Comparison of ENCODE assay signal across 18 cellular contexts in genomic region chr2:196959291-196959690, GRCh38. TPM values are rescaled to one million over a fixed set of nuclear protein-coding genes. Genes with fewer than 3 reads are reported as not detected.
DNase-seq lines count a peak whose midpoint lies in the region; ATAC-seq and TF ChIP-seq lines count a peak whose summit lies in the region.
"Had no signal": no experiment of that assay in that cellular context is flagged by ENCODE, and none has a peak within 500 bp of the region (broad histone marks: within the 10 kb centered on the region; RNA-seq: fewer than 3 reads in every experiment).

No MANE protein-coding gene starts in this region.

- H3K4me1 ChIP-seq in lower lobe of right lung: peaks cover 5% of the 10 kb centered on the region
- peaks cover 5% of the 10 kb centered on the region for H3K4me1 ChIP-seq in upper lobe of right lung
- H3K4me1 ChIP-seq: BLaER1 had no signal

- no peaks in the 10 kb centered on the region for H3K9me3 ChIP-seq in lower lobe of right lung
- H3K9me3 ChIP-seq in upper lobe of right lung: no peaks in the 10 kb centered on the region
- H3K9me3 ChIP-seq: BLaER1 had no signal

- ATAC-seq in natural killer cell treated with Interleukin-12 subunit alpha and Interleukin-12 subunit beta and Interleukin-15 and Interleukin-18, amount 100 ng/mL, for 72 hours: no peak
- no peak for ATAC-seq in natural killer cell
- ATAC-seq in lower lobe of right lung: peak; percentile 50 to 57
- ATAC-seq in upper lobe of right lung: peak; percentile 62
- ATAC-seq in GM19455 (IDR thresholded peaks at IDR 0.05; ENCODE audit: unreplicated experiment): no peak
- ATAC-seq: CD8-positive, alpha-beta T cell; GM12878 had no signal

- peak overlapping the region; percentile 16 to 37 for H3K27ac Mint-ChIP-seq in natural killer cell treated with Interleukin-12 subunit alpha and Interleukin-12 subunit beta and Interleukin-15 and Interleukin-18, amount 100 ng/mL, for 72 hours
- H3K27ac Mint-ChIP-seq in natural killer cell: no peak overlapping the region
- H3K27ac Mint-ChIP-seq in nephron progenitor cell: peak overlapping the region; percentile 16
- H3K27ac Mint-ChIP-seq: CD8-positive, alpha-beta T cell had no signal

- H3K36me3 Mint-ChIP-seq in natural killer cell treated with Interleukin-12 subunit alpha and Interleukin-12 subunit beta and Interleukin-15 and Interleukin-18, amount 100 ng/mL, for 72 hours: peaks cover 11% of the 10 kb centered on the region
- H3K36me3 Mint-ChIP-seq in natural killer cell (no peaks in the 10 kb centered on the region), nephron progenitor cell (ENCODE audit: low read depth) (no peaks in the 10 kb centered on the region)

- no peaks in the 10 kb centered on the region for H3K27me3 Mint-ChIP-seq in natural killer cell treated with Interleukin-12 subunit alpha and Interleukin-12 subunit beta and Interleukin-15 and Interleukin-18, amount 100 ng/mL, for 72 hours
- H3K27me3 Mint-ChIP-seq in natural killer cell (ENCODE audit: low read depth in 2 of 2) (peaks cover 0 to 5% of the 10 kb centered on the region in 2 donors), nephron progenitor cell (ENCODE audit: low read depth, poor library complexity) (peaks cover 6% of the 10 kb centered on the region)

- H3K27ac ChIP-seq in lower lobe of right lung (no peak overlapping the region), upper lobe of right lung (no peak overlapping the region)
- H3K27ac ChIP-seq: BLaER1, GM23248 had no signal

- no peaks in the 10 kb centered on the region for H3K36me3 ChIP-seq in lower lobe of right lung
- no peaks in the 10 kb centered on the region for H3K36me3 ChIP-seq in upper lobe of right lung
- H3K36me3 ChIP-seq: BLaER1 had no signal

- no peak for DNase-seq in natural killer cell treated with Interleukin-12 subunit alpha and Interleukin-12 subunit beta and Interleukin-15 and Interleukin-18, amount 100 ng/mL, for 72 hours (ENCODE audit: low spot score)
- DNase-seq in natural killer cell (no peak), lower lobe of right lung (no peak), nephron progenitor cell (no peak), upper lobe of right lung (no peak), ureter (ENCODE audit: low spot score) (no peak), CD1c-positive myeloid dendritic cell (ENCODE audit: extremely low spot score) (no peak)
- DNase-seq: 8988T; CD8-positive, alpha-beta T cell; DMS 273 treated with DMSO at 0.1 percent for 48 hours; DND-41; EL; HCEC 1CT had no signal

- H3K4me3 ChIP-seq in lower lobe of right lung (no peak overlapping the region), upper lobe of right lung (no peak overlapping the region)
- H3K4me3 ChIP-seq: BLaER1, GM12878, GM23248 had no signal

- H3K4me3 Mint-ChIP-seq in natural killer cell treated with Interleukin-12 subunit alpha and Interleukin-12 subunit beta and Interleukin-15 and Interleukin-18, amount 100 ng/mL, for 72 hours: no peak overlapping the region
- H3K4me3 Mint-ChIP-seq in natural killer cell (no peak overlapping the region), nephron progenitor cell (no peak overlapping the region)
- H3K4me3 Mint-ChIP-seq: CD14-positive monocyte; CD8-positive, alpha-beta T cell had no signal

- no peaks in the 10 kb centered on the region for H3K27me3 ChIP-seq in lower lobe of right lung (ENCODE audit: low read depth)
- no peaks in the 10 kb centered on the region for H3K27me3 ChIP-seq in upper lobe of right lung
- H3K27me3 ChIP-seq: BLaER1 had no signal

- no peak for TF ChIP-seq CTCF in natural killer cell (IDR thresholded peaks at IDR 0.05)
- no peak for TF ChIP-seq CTCF in lower lobe of right lung (IDR thresholded peaks at IDR 0.05)
- no peak for TF ChIP-seq CTCF in nephron progenitor cell (IDR thresholded peaks at IDR 0.05)
- TF ChIP-seq CTCF in upper lobe of right lung (IDR thresholded peaks at IDR 0.05): no peak

- H3K4me1 Mint-ChIP-seq in natural killer cell treated with Interleukin-12 subunit alpha and Interleukin-12 subunit beta and Interleukin-15 and Interleukin-18, amount 100 ng/mL, for 72 hours (ENCODE audit: low read depth in 2 of 2): peaks cover 38 to 70% of the 10 kb centered on the region in 2 donors
- H3K4me1 Mint-ChIP-seq in natural killer cell (peaks cover 30 to 38% of the 10 kb centered on the region in 2 donors), nephron progenitor cell (no peaks in the 10 kb centered on the region)

- no peaks in the 10 kb centered on the region for H3K9me3 Mint-ChIP-seq in natural killer cell treated with Interleukin-12 subunit alpha and Interleukin-12 subunit beta and Interleukin-15 and Interleukin-18, amount 100 ng/mL, for 72 hours
- no peaks in the 10 kb centered on the region for H3K9me3 Mint-ChIP-seq in natural killer cell
- H3K9me3 Mint-ChIP-seq in nephron progenitor cell: no peaks in the 10 kb centered on the region
- H3K9me3 Mint-ChIP-seq: CD8-positive, alpha-beta T cell had no signal

- intact Hi-C loops in natural killer cell (cut with micrococcal nuclease): no loop called here
- intact Hi-C loops in lower lobe of right lung (cut with DNase I): no loop called here
- intact Hi-C loops in upper lobe of right lung (cut with DNase I): no loop called here

RNA-seq across cellular contexts. Expression of gene PGAP1, which starts 32.8 kb away (rescaled TPM):
- 10 to 100 TPM; 11.6 to 65.0 TPM for total RNA-seq in natural killer cell treated with Interleukin-12 subunit alpha and Interleukin-12 subunit beta and Interleukin-15 and Interleukin-18, amount 100 ng/mL, for 72 hours
- 1 to 10 TPM; 2.5 to 4.9 (median 3.3) TPM for total RNA-seq in natural killer cell
- total RNA-seq in lower lobe of right lung: 12.0 TPM
- total RNA-seq in upper lobe of right lung: 15.2 TPM
- total RNA-seq in ureter: 40.3 TPM

Comparison
In these comparisons a context has a peak if more than half of its experiments do, and no peak if none do; other contexts are left out.
1. H3K27ac Mint-ChIP-seq: peak in natural killer cell treated with Interleukin-12 subunit alpha and Interleukin-12 subunit beta and Interleukin-15 and Interleukin-18, amount 100 ng/mL, for 72 hours (2 of 2) and nephron progenitor cell (single experiment); none in natural killer cell (0 of 2).
2. ATAC-seq: peak in lower lobe of right lung (2 of 2) and upper lobe of right lung (single experiment); none in natural killer cell treated with Interleukin-12 subunit alpha and Interleukin-12 subunit beta and Interleukin-15 and Interleukin-18, amount 100 ng/mL, for 72 hours (0 of 2), natural killer cell (0 of 3) and GM19455 (single experiment).